1 cellular context compared by ENCODE assay signal in the genomic region with DNA sequence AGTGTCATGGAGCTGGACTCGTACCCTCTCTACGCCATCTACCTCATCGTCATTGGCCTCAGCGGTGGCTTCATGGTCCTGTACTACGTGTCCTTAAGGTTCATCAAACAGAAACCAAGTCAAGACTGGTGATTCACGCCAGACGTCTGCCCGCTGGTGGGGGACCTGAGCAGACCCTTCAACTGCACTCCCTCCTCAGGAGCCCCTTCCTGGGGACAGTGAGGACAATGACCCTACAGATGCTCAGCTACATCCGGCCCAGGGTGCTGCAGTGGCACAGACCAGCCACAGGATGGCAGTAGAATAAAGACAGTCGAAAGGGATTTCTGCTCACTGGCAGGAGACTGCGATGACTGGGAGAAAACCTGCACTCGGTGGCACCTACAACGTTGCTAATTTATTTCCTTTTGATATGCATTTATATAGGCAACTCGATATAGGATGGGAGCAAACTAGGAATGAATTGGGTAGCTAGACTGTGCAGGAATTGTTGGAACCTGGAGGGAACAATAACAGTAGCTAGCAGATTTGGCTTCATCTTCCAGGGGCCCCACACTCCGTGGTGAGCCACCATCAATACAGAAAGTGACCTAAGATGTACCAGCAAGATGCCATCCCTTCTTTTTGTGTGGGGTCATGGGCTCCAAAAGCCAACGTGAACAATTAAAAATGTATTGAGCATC.
TF ChIP-seq lines count a peak whose summit lies in the region.

No MANE protein-coding gene starts in this region.

TF ChIP-seq in HepG2, 621 proteins besides CTCF, POLR2A, EP300 and RAD21 (continued from another document and continues in another):
- TF ChIP-seq, protein P1, sequence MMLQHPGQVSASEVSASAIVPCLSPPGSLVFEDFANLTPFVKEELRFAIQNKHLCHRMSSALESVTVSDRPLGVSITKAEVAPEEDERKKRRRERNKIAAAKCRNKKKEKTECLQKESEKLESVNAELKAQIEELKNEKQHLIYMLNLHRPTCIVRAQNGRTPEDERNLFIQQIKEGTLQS (CRISPR knock-in tag; IDR thresholded peaks at IDR 0.05), result 0 out of 2 replicates have a peak, but pooled peaks have one; percentile 7
- TF ChIP-seq PITX1 (CRISPR knock-in tag; IDR thresholded peaks at IDR 0.05) (peak; percentile 49; the same call in 1 of the 2 replicates), ZNF883 (CRISPR knock-in tag; IDR thresholded peaks at IDR 0.05; ENCODE audit: not compliant biosample characterization) (peak; percentile 66), ZNF598 (CRISPR knock-in tag; IDR thresholded peaks at IDR 0.05; ENCODE audit: borderline replicate concordance) (peak; percentile 45; the same call in 1 of the 2 replicates), STAG1 (CRISPR knock-in tag; IDR thresholded peaks at IDR 0.05) (peak; percentile 94), SAFB2 (CRISPR knock-in tag; IDR thresholded peaks at IDR 0.05; ENCODE audit: borderline replicate concordance, low read depth) (0 out of 2 replicates have a peak, but pooled peaks have one; percentile 24), TARDBP (CRISPR knock-in tag; IDR thresholded peaks at IDR 0.05) (peak; percentile 64; the same call in 1 of the 2 replicates), RFXAP (CRISPR knock-in tag; IDR thresholded peaks at IDR 0.05; ENCODE audit: borderline replicate concordance) (peak; percentile 54; the same call in 1 of the 2 replicates), EED (CRISPR knock-in tag; IDR thresholded peaks at IDR 0.05) (0 out of 2 replicates have a peak, but pooled peaks have one; percentile 38), SMC3 (IDR thresholded peaks at IDR 0.05; ENCODE audit: low read length) (peak; percentile 97), ZNF383 (CRISPR knock-in tag; IDR thresholded peaks at IDR 0.05; ENCODE audit: borderline replicate concordance) (no peak), TOPORS (CRISPR knock-in tag; IDR thresholded peaks at IDR 0.05) (no peak), DPF2 (CRISPR knock-in tag; IDR thresholded peaks at IDR 0.05; ENCODE audit: borderline replicate concordance, low read depth) (no peak), NCOA2 (CRISPR knock-in tag; IDR thresholded peaks at IDR 0.05) (0 out of 2 replicates have a peak, but pooled peaks have one; percentile 12), HOXA3 (CRISPR knock-in tag; IDR thresholded peaks at IDR 0.05) (peak; percentile 38; the same call in 1 of the 2 replicates), ZKSCAN1 (IDR thresholded peaks at IDR 0.05; ENCODE audit: low read length) (no peak), RXRB (CRISPR knock-in tag; IDR thresholded peaks at IDR 0.05; ENCODE audit: borderline replicate concordance) (peak; percentile 84), ZNF879 (CRISPR knock-in tag; IDR thresholded peaks at IDR 0.05) (no peak), NRL (CRISPR knock-in tag; IDR thresholded peaks at IDR 0.05; ENCODE audit: borderline replicate concordance) (peak; percentile 62), IRF2 (CRISPR knock-in tag; IDR thresholded peaks at IDR 0.05) (peak; percentile 23; the same call in 1 of the 2 replicates), GABPA (IDR thresholded peaks at IDR 0.05; ENCODE audit: low read depth, low read length) (no peak), GABPA (CRISPR knock-in tag; IDR thresholded peaks at IDR 0.05; ENCODE audit: low read depth) (peak; percentile 9; the same call in 1 of the 2 replicates), AGO2 (optimal IDR thresholded peaks at IDR 0.05; ENCODE audit: low read depth, low read length) (no peak), GABPB1 (CRISPR knock-in tag; IDR thresholded peaks at IDR 0.05) (peak; percentile 61), TSC22D2 (CRISPR knock-in tag; IDR thresholded peaks at IDR 0.05; ENCODE audit: borderline replicate concordance) (peak; percentile 59; the same call in 1 of the 2 replicates)
- TF ChIP-seq, protein P2, sequence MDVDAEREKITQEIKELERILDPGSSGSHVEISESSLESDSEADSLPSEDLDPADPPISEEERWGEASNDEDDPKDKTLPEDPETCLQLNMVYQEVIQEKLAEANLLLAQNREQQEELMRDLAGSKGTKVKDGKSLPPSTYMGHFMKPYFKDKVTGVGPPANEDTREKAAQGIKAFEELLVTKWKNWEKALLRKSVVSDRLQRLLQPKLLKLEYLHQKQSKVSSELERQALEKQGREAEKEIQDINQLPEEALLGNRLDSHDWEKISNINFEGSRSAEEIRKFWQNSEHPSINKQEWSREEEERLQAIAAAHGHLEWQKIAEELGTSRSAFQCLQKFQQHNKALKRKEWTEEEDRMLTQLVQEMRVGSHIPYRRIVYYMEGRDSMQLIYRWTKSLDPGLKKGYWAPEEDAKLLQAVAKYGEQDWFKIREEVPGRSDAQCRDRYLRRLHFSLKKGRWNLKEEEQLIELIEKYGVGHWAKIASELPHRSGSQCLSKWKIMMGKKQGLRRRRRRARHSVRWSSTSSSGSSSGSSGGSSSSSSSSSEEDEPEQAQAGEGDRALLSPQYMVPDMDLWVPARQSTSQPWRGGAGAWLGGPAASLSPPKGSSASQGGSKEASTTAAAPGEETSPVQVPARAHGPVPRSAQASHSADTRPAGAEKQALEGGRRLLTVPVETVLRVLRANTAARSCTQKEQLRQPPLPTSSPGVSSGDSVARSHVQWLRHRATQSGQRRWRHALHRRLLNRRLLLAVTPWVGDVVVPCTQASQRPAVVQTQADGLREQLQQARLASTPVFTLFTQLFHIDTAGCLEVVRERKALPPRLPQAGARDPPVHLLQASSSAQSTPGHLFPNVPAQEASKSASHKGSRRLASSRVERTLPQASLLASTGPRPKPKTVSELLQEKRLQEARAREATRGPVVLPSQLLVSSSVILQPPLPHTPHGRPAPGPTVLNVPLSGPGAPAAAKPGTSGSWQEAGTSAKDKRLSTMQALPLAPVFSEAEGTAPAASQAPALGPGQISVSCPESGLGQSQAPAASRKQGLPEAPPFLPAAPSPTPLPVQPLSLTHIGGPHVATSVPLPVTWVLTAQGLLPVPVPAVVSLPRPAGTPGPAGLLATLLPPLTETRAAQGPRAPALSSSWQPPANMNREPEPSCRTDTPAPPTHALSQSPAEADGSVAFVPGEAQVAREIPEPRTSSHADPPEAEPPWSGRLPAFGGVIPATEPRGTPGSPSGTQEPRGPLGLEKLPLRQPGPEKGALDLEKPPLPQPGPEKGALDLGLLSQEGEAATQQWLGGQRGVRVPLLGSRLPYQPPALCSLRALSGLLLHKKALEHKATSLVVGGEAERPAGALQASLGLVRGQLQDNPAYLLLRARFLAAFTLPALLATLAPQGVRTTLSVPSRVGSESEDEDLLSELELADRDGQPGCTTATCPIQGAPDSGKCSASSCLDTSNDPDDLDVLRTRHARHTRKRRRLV (CRISPR knock-in tag; IDR thresholded peaks at IDR 0.05), result no peak
- TF ChIP-seq, protein P3, sequence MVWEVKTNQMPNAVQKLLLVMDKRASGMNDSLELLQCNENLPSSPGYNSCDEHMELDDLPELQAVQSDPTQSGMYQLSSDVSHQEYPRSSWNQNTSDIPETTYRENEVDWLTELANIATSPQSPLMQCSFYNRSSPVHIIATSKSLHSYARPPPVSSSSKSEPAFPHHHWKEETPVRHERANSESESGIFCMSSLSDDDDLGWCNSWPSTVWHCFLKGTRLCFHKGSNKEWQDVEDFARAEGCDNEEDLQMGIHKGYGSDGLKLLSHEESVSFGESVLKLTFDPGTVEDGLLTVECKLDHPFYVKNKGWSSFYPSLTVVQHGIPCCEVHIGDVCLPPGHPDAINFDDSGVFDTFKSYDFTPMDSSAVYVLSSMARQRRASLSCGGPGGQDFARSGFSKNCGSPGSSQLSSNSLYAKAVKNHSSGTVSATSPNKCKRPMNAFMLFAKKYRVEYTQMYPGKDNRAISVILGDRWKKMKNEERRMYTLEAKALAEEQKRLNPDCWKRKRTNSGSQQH (CRISPR knock-in tag; IDR thresholded peaks at IDR 0.05; ENCODE audit: low read depth), result 0 out of 2 replicates have a peak, but pooled peaks have one; percentile 53
- TF ChIP-seq, protein P4, sequence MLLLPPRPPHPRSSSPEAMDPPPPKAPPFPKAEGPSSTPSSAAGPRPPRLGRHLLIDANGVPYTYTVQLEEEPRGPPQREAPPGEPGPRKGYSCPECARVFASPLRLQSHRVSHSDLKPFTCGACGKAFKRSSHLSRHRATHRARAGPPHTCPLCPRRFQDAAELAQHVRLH (CRISPR knock-in tag; IDR thresholded peaks at IDR 0.05; ENCODE audit: borderline replicate concordance, low read depth), result no peak
- TF ChIP-seq, protein P5, sequence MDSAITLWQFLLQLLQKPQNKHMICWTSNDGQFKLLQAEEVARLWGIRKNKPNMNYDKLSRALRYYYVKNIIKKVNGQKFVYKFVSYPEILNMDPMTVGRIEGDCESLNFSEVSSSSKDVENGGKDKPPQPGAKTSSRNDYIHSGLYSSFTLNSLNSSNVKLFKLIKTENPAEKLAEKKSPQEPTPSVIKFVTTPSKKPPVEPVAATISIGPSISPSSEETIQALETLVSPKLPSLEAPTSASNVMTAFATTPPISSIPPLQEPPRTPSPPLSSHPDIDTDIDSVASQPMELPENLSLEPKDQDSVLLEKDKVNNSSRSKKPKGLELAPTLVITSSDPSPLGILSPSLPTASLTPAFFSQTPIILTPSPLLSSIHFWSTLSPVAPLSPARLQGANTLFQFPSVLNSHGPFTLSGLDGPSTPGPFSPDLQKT (CRISPR knock-in tag; IDR thresholded peaks at IDR 0.05; ENCODE audit: borderline replicate concordance), result 0 out of 2 replicates have a peak, but pooled peaks have one; percentile 17
- TF ChIP-seq, protein P6, sequence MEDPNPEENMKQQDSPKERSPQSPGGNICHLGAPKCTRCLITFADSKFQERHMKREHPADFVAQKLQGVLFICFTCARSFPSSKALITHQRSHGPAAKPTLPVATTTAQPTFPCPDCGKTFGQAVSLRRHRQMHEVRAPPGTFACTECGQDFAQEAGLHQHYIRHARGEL (CRISPR knock-in tag; IDR thresholded peaks at IDR 0.05), result peak; percentile 39; the same call in 1 of the 2 replicates
- TF ChIP-seq, protein P7, sequence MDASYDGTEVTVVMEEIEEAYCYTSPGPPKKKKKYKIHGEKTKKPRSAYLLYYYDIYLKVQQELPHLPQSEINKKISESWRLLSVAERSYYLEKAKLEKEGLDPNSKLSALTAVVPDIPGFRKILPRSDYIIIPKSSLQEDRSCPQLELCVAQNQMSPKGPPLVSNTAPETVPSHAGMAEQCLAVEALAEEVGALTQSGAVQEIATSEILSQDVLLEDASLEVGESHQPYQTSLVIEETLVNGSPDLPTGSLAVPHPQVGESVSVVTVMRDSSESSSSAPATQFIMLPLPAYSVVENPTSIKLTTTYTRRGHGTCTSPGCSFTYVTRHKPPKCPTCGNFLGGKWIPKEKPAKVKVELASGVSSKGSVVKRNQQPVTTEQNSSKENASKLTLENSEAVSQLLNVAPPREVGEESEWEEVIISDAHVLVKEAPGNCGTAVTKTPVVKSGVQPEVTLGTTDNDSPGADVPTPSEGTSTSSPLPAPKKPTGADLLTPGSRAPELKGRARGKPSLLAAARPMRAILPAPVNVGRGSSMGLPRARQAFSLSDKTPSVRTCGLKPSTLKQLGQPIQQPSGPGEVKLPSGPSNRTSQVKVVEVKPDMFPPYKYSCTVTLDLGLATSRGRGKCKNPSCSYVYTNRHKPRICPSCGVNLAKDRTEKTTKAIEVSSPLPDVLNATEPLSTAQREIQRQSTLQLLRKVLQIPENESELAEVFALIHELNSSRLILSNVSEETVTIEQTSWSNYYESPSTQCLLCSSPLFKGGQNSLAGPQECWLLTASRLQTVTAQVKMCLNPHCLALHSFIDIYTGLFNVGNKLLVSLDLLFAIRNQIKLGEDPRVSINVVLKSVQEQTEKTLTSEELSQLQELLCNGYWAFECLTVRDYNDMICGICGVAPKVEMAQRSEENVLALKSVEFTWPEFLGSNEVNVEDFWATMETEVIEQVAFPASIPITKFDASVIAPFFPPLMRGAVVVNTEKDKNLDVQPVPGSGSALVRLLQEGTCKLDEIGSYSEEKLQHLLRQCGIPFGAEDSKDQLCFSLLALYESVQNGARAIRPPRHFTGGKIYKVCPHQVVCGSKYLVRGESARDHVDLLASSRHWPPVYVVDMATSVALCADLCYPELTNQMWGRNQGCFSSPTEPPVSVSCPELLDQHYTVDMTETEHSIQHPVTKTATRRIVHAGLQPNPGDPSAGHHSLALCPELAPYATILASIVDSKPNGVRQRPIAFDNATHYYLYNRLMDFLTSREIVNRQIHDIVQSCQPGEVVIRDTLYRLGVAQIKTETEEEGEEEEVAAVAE (CRISPR knock-in tag; IDR thresholded peaks at IDR 0.05; ENCODE audit: borderline replicate concordance), result peak; percentile 35; the same call in 1 of the 2 replicates
- TF ChIP-seq, protein P8, sequence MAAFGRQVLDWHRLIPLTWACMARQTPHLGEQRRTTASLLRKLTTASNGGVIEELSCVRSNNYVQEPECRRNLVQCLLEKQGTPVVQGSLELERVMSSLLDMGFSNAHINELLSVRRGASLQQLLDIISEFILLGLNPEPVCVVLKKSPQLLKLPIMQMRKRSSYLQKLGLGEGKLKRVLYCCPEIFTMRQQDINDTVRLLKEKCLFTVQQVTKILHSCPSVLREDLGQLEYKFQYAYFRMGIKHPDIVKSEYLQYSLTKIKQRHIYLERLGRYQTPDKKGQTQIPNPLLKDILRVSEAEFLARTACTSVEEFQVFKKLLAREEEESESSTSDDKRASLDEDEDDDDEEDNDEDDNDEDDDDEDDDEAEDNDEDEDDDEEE (CRISPR knock-in tag; IDR thresholded peaks at IDR 0.05), result no peak
- TF ChIP-seq, protein P9, sequence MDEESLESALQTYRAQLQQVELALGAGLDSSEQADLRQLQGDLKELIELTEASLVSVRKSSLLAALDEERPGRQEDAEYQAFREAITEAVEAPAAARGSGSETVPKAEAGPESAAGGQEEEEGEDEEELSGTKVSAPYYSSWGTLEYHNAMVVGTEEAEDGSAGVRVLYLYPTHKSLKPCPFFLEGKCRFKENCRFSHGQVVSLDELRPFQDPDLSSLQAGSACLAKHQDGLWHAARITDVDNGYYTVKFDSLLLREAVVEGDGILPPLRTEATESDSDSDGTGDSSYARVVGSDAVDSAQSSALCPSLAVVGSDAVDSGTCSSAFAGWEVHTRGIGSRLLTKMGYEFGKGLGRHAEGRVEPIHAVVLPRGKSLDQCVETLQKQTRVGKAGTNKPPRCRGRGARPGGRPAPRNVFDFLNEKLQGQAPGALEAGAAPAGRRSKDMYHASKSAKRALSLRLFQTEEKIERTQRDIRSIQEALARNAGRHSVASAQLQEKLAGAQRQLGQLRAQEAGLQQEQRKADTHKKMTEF (CRISPR knock-in tag; IDR thresholded peaks at IDR 0.05), result 0 out of 2 replicates have a peak, but pooled peaks have one; percentile 28
